Comparison of ENCODE assay signal across 8 cellular contexts in the genomic region with DNA sequence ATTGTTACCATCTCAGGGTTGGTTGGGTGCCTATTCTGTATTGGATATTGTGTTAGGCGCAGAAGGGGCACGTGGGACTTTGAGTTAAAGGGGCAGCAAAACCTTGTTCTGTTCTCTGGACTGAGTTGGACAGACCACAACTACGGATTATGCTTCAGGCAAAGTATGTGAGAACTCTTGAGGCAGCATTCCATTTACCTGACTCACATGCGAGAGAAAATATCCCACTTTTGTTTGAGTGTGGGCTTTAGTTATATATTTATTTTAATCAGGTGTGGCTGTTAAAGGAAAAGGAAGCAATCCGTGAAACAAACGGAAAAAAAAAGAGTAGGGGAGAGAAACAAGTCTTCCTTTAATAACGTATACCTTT. TPM values are rescaled to one million over a fixed set of nuclear protein-coding genes. Genes with fewer than 3 reads are reported as not detected.
DNase-seq lines count a peak whose midpoint lies in the region; ATAC-seq and TF ChIP-seq lines count a peak whose summit lies in the region.

No MANE protein-coding gene starts in this region.

- no peak for DNase-seq in activated T-cell treated with anti-CD3 and anti-CD28 coated beads, Interleukin-2, amount 50 U/mL, for 4 hours
- no peak for DNase-seq in activated T-cell treated with anti-CD3 and anti-CD28 coated beads, Interleukin-2, amount 50 U/mL, for 48 hours
- DNase-seq in T-helper 17 cell (no peak), fibroblast of the conjunctiva (ENCODE audit: low read depth) (peak; percentile 36), omental fat pad (ENCODE audit: low spot score) (no peak), GM19240 (ENCODE audit: insufficient read length, low spot score) (no peak), NCI-H446 (lab: John Stamatoyannopoulos, UW) (no peak)

- H3K4me1 Mint-ChIP-seq in activated T-cell treated with anti-CD3 and anti-CD28 coated beads, Interleukin-2, amount 50 U/mL, for 4 hours (ENCODE audit: low read depth), result peaks cover 12% of the 10 kb centered on the region
- peaks cover 11% of the 10 kb centered on the region for H3K4me1 Mint-ChIP-seq in T-helper 17 cell

- H3K9me3 ChIP-seq in T-helper 17 cell (ENCODE audit: control insufficient read depth, low read length, poor library complexity, severe bottlenecking), result no peaks in the 10 kb centered on the region

- H3K36me3 Mint-ChIP-seq in activated T-cell treated with anti-CD3 and anti-CD28 coated beads, Interleukin-2, amount 50 U/mL, for 4 hours (ENCODE audit: insufficient read depth), result no peaks in the 10 kb centered on the region
- H3K36me3 Mint-ChIP-seq in T-helper 17 cell (ENCODE audit: low read depth), result no peaks in the 10 kb centered on the region

- H3K9me3 Mint-ChIP-seq in activated T-cell treated with anti-CD3 and anti-CD28 coated beads, Interleukin-2, amount 50 U/mL, for 4 hours, result no peaks in the 10 kb centered on the region

- H3K27me3 Mint-ChIP-seq in activated T-cell treated with anti-CD3 and anti-CD28 coated beads, Interleukin-2, amount 50 U/mL, for 4 hours (ENCODE audit: low read depth), result peaks cover 3% of the 10 kb centered on the region
- peaks cover 1% of the 10 kb centered on the region for H3K27me3 Mint-ChIP-seq in T-helper 17 cell

- peak overlapping the region; percentile 95 for H3K4me3 Mint-ChIP-seq in activated T-cell treated with anti-CD3 and anti-CD28 coated beads, Interleukin-2, amount 50 U/mL, for 4 hours
- peak overlapping the region; percentile 98 for H3K4me3 Mint-ChIP-seq in T-helper 17 cell

- no peak for ATAC-seq in activated T-cell treated with anti-CD3 and anti-CD28 coated beads, Interleukin-2, amount 50 U/mL, for 4 hours
- ATAC-seq in T-helper 17 cell, result no peak
- ATAC-seq in omental fat pad (ENCODE audit: low FRiP score), result peak; percentile 43
- ATAC-seq in GM21619 (IDR thresholded peaks at IDR 0.05; ENCODE audit: unreplicated experiment), result no peak

- no peak for TF ChIP-seq CTCF in omental fat pad (IDR thresholded peaks at IDR 0.05)

- peak overlapping the region; percentile 81 for H3K27ac Mint-ChIP-seq in T-helper 17 cell

RNA-seq across cellular contexts. Expression of a gene that starts 0.6 kb away (rescaled TPM):
- 1 to 10 TPM; 3.8 to 6.9 (median 4.6) TPM for total RNA-seq in activated T-cell treated with anti-CD3 and anti-CD28 coated beads, Interleukin-2, amount 50 U/mL, for 4 hours
- total RNA-seq in T-helper 17 cell (1 to 10 TPM in 1 of 2 donors, under 1 TPM in 1; 0.44 to 1.0 TPM), omental fat pad (1 to 10 TPM; 1.2 to 3.2 (median 2.0) TPM)

RNA-seq across cellular contexts. Expression of a gene that starts 17.0 kb away (rescaled TPM):
- total RNA-seq in activated T-cell treated with anti-CD3 and anti-CD28 coated beads, Interleukin-2, amount 50 U/mL, for 4 hours, result 10 to 100 TPM; 25.5 to 27.9 (median 25.7) TPM
- total RNA-seq in T-helper 17 cell (10 to 100 TPM; 34.0 to 35.3 TPM), omental fat pad (10 to 100 TPM; 18.8 to 35.8 (median 32.3) TPM)
